Comparison of ENCODE assay signal across 1 cellular context in the genomic region with DNA sequence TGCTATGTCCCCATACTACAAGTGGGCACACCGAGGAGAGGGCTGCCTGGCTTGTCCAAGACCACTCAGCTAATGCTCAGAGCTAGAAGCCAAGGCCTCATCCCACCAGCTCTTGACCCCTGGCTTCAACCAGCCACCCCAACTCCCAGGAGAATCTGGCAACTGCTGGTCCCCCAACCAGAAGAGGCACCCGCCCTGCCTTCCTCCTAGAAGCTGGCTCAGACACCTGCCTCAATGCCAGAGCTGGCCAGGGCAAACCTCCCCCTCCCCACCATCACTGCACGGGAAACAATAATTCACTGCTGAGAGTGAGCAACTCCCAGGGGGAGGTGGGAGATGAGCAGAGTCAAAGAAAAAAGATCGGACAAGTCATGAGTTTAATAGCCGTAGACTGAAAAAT.
TF ChIP-seq lines count a peak whose summit lies in the region.

No MANE protein-coding gene starts in this region.

TF ChIP-seq in IMR-90, 13 proteins besides CTCF, POLR2A, EP300 and RAD21:
- TF ChIP-seq BHLHE40 (IDR thresholded peaks at IDR 0.05; ENCODE audit: low read depth, low read length) (no peak), CHD1 (IDR thresholded peaks at IDR 0.05; ENCODE audit: low read depth, low read length) (no peak), MXI1 (IDR thresholded peaks at IDR 0.05; ENCODE audit: borderline replicate concordance, low read depth, low read length) (no peak), MAZ (IDR thresholded peaks at IDR 0.05; ENCODE audit: borderline replicate concordance, low read depth, low read length) (no peak), MAFK (IDR thresholded peaks at IDR 0.05; ENCODE audit: low read depth, low read length) (no peak), SMC3 (IDR thresholded peaks at IDR 0.05; ENCODE audit: low read depth, low read length) (no peak), RFX5 (IDR thresholded peaks at IDR 0.05; ENCODE audit: low read depth, low read length) (no peak), NFE2L2 (IDR thresholded peaks at IDR 0.05; ENCODE audit: low read depth, low read length) (no peak), CEBPB (IDR thresholded peaks at IDR 0.05; ENCODE audit: low read depth, low read length) (no peak), FOS (IDR thresholded peaks at IDR 0.05; ENCODE audit: low read depth, low read length) (no peak), RCOR1 (IDR thresholded peaks at IDR 0.05; ENCODE audit: insufficient replicate concordance, low read length) (no peak)
- TF ChIP-seq, protein P1, sequence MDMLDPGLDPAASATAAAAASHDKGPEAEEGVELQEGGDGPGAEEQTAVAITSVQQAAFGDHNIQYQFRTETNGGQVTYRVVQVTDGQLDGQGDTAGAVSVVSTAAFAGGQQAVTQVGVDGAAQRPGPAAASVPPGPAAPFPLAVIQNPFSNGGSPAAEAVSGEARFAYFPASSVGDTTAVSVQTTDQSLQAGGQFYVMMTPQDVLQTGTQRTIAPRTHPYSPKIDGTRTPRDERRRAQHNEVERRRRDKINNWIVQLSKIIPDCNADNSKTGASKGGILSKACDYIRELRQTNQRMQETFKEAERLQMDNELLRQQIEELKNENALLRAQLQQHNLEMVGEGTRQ (IDR thresholded peaks at IDR 0.05; ENCODE audit: low read depth, low read length): no peak
- TF ChIP-seq, protein P2, sequence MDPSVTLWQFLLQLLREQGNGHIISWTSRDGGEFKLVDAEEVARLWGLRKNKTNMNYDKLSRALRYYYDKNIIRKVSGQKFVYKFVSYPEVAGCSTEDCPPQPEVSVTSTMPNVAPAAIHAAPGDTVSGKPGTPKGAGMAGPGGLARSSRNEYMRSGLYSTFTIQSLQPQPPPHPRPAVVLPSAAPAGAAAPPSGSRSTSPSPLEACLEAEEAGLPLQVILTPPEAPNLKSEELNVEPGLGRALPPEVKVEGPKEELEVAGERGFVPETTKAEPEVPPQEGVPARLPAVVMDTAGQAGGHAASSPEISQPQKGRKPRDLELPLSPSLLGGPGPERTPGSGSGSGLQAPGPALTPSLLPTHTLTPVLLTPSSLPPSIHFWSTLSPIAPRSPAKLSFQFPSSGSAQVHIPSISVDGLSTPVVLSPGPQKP (IDR thresholded peaks at IDR 0.05; ENCODE audit: borderline replicate concordance, low read depth, low read length): no peak
